Comparison of ENCODE assay signal across 17 cellular contexts in genomic region chr6:84026721-84027164, GRCh38. TPM values are rescaled to one million over a fixed set of nuclear protein-coding genes. Genes with fewer than 3 reads are reported as not detected.
DNase-seq lines count a peak whose midpoint lies in the region; ATAC-seq, FAIRE-seq and TF ChIP-seq lines count a peak whose summit lies in the region.
"Had no signal": no experiment of that assay in that cellular context is flagged by ENCODE, and none has a peak within 500 bp of the region (broad histone marks: within the 10 kb centered on the region; RNA-seq: fewer than 3 reads in every experiment).

No MANE protein-coding gene starts in this region.

- H3K36me3 ChIP-seq in Panc1 (ENCODE audit: control insufficient read depth, insufficient read depth, low read length) = no peaks in the 10 kb centered on the region
- H3K36me3 ChIP-seq in small intestine (ENCODE audit: control insufficient read depth in 2 of 2, insufficient read depth in 2 of 2, low read length in 2 of 2) = no peaks in the 10 kb centered on the region
- H3K36me3 ChIP-seq in naive thymus-derived CD4-positive, alpha-beta T cell (ENCODE audit: control insufficient read depth in 2 of 3, insufficient read depth in 3 of 3, low read length in 3 of 3) = no peaks in the 10 kb centered on the region
- H3K36me3 ChIP-seq in kidney (ENCODE audit: control insufficient read depth in 1 of 2, insufficient read depth in 2 of 2, low read length in 2 of 2) = no peaks in the 10 kb centered on the region
- H3K36me3 ChIP-seq: vagina had no signal

- no peak overlapping the region for H3K4me3 Mint-ChIP-seq in naive thymus-derived CD4-positive, alpha-beta T cell
- H3K4me3 Mint-ChIP-seq in effector memory CD8-positive, alpha-beta T cell = no peak overlapping the region
- H3K4me3 Mint-ChIP-seq: activated CD4-positive, alpha-beta memory T cell treated with anti-CD3 and anti-CD28 coated beads for 36 hours; CD4-positive, CD25-positive, alpha-beta regulatory T cell had no signal

- CTCF ChIA-PET in Panc1 (lab: Charles Lee) = no interaction called here
- CTCF ChIA-PET in naive thymus-derived CD4-positive, alpha-beta T cell (lab: Charles Lee) = no interaction called here

- FAIRE-seq in small intestine (lab: Jason Lieb, UNC) = no peak
- FAIRE-seq in kidney (lab: Jason Lieb, UNC) = no peak
- FAIRE-seq: G401.6, islet of Langerhans had no signal

- no peak overlapping the region for H3K9ac ChIP-seq in kidney (ENCODE audit: low read length in 2 of 2)

- peak; percentile 69 for DNase-seq in G401 (ENCODE audit: low spot score)
- no peak for DNase-seq in Panc1 (ENCODE audit: low read depth, low spot score)
- peak; percentile 24 for DNase-seq in foreskin melanocyte
- DNase-seq in small intestine = peak; percentile 62
- no peak for DNase-seq in naive thymus-derived CD4-positive, alpha-beta T cell
- DNase-seq in kidney = no peak
- DNase-seq in effector memory CD8-positive, alpha-beta T cell = no peak
- DNase-seq: activated CD4-positive, alpha-beta memory T cell treated with anti-CD3 and anti-CD28 coated beads for 36 hours; activated effector memory CD4-positive, alpha-beta T cell treated with Interleukin-2 at 50 U/mL for 16 hours; CD4-positive, CD25-positive, alpha-beta regulatory T cell; NCI-H1105; stimulated activated CD4-positive, alpha-beta T cell treated with anti-CD3 and anti-CD28 coated beads, Interleukin-4, amount 100 ng/mL, for 1 hour had no signal

- H3K4me1 ChIP-seq in Panc1 (ENCODE audit: control insufficient read depth, insufficient read depth, low read length) (no peaks in the 10 kb centered on the region; the same call in 1 of the 2 replicates), small intestine (ENCODE audit: control insufficient read depth in 2 of 2, insufficient read depth in 1 of 2, low read depth in 1 of 2, low read length in 1 of 2) (peaks cover 0 to 3% of the 10 kb centered on the region in 2 donors), kidney (ENCODE audit: control insufficient read depth in 1 of 2, insufficient read depth in 1 of 2, low read depth in 1 of 2, low read length in 2 of 2) (peaks cover 0 to 3% of the 10 kb centered on the region in 2 donors)
- H3K4me1 ChIP-seq in naive thymus-derived CD4-positive, alpha-beta T cell (ENCODE audit: control insufficient read depth in 2 of 2, insufficient read depth in 2 of 2, low read length in 2 of 2) = no peaks in the 10 kb centered on the region

- peaks cover 5 to 34% (median 23%) of the 10 kb centered on the region in 5 donors for H3K27me3 Mint-ChIP-seq in naive thymus-derived CD4-positive, alpha-beta T cell
- H3K27me3 Mint-ChIP-seq in effector memory CD8-positive, alpha-beta T cell = peaks cover 4 to 22% of the 10 kb centered on the region in 2 donors

- peak overlapping the region in 1 of 9 donors; percentile 16 for H3K27ac Mint-ChIP-seq in naive thymus-derived CD4-positive, alpha-beta T cell
- no peak overlapping the region for H3K27ac Mint-ChIP-seq in effector memory CD8-positive, alpha-beta T cell
- H3K27ac Mint-ChIP-seq: activated CD4-positive, alpha-beta memory T cell treated with anti-CD3 and anti-CD28 coated beads for 36 hours; CD4-positive, CD25-positive, alpha-beta regulatory T cell had no signal

- intact Hi-C loops in Panc1 (cut with micrococcal nuclease; ENCODE audit: unreplicated experiment) = no loop called here
- intact Hi-C loops in naive thymus-derived CD4-positive, alpha-beta T cell (cut with micrococcal nuclease) = no loop called here
- intact Hi-C loops in kidney (cut with DNase I) = no loop called here

- POLR2A ChIA-PET in Panc1 (lab: Charles Lee) = no interaction called here
- POLR2A ChIA-PET in naive thymus-derived CD4-positive, alpha-beta T cell (lab: Charles Lee) = no interaction called here

- peaks cover 0 to 7% (median 4%) of the 10 kb centered on the region in 11 donors for H3K9me3 Mint-ChIP-seq in naive thymus-derived CD4-positive, alpha-beta T cell
- peaks cover 4 to 7% of the 10 kb centered on the region in 2 donors for H3K9me3 Mint-ChIP-seq in effector memory CD8-positive, alpha-beta T cell

- WGBS in small intestine, 3 donors = 21 to 45% (median 35%) methylated on average over 5 of the region's 5 CpGs

- H3K4me3 ChIP-seq in Panc1 (ENCODE audit: low read depth in 2 of 2, low read length in 2 of 2) = no peak overlapping the region
- no peak overlapping the region for H3K4me3 ChIP-seq in small intestine (ENCODE audit: low read depth in 1 of 2, low read length in 2 of 2)
- H3K4me3 ChIP-seq in naive thymus-derived CD4-positive, alpha-beta T cell (ENCODE audit: low read length) = no peak overlapping the region
- H3K4me3 ChIP-seq in kidney (ENCODE audit: low read length in 2 of 2) = no peak overlapping the region
- H3K4me3 ChIP-seq: vagina had no signal

- H3K27ac ChIP-seq in Panc1 (ENCODE audit: low read length) (no peak overlapping the region), small intestine (ENCODE audit: low read depth in 1 of 2, low read length in 1 of 2) (peak overlapping the region in 1 of 2 donors; percentile 22), kidney (ENCODE audit: low read depth in 2 of 2, low read length in 2 of 2) (no peak overlapping the region)
- H3K27ac ChIP-seq in naive thymus-derived CD4-positive, alpha-beta T cell (ENCODE audit: low read depth, low read length) = no peak overlapping the region
- H3K27ac ChIP-seq: vagina had no signal

- ATAC-seq in Panc1 (peak; percentile 38; the same call in 1 of the 2 replicates), GM18868 (IDR thresholded peaks at IDR 0.05; ENCODE audit: unreplicated experiment) (no peak)
- ATAC-seq in naive thymus-derived CD4-positive, alpha-beta T cell = no peak
- ATAC-seq in effector memory CD8-positive, alpha-beta T cell (replicated peaks) = no peak
- ATAC-seq: Right ventricle myocardium inferior had no signal

- no peaks in the 10 kb centered on the region for H3K27me3 ChIP-seq in Panc1 (ENCODE audit: control insufficient read depth, insufficient read depth, low read length)
- no peaks in the 10 kb centered on the region for H3K27me3 ChIP-seq in small intestine (ENCODE audit: control insufficient read depth in 2 of 2, insufficient read depth in 2 of 2, low read length in 2 of 2)
- H3K27me3 ChIP-seq in naive thymus-derived CD4-positive, alpha-beta T cell (ENCODE audit: control insufficient read depth in 2 of 2, insufficient read depth in 2 of 2, low read length in 2 of 2) = no peaks in the 10 kb centered on the region
- H3K27me3 ChIP-seq: vagina had no signal

- no peaks in the 10 kb centered on the region for H3K4me1 Mint-ChIP-seq in naive thymus-derived CD4-positive, alpha-beta T cell
- no peaks in the 10 kb centered on the region for H3K4me1 Mint-ChIP-seq in effector memory CD8-positive, alpha-beta T cell (ENCODE audit: low read depth in 2 of 2)
- H3K4me1 Mint-ChIP-seq: CD4-positive, CD25-positive, alpha-beta regulatory T cell had no signal

- TF ChIP-seq CTCF in Panc1 (IDR thresholded peaks at IDR 0.05) = no peak
- TF ChIP-seq CTCF in kidney (IDR thresholded peaks at IDR 0.05; ENCODE audit: borderline replicate concordance, extremely low read depth, insufficient read depth) = no peak

- BruUV-seq in Panc1 (replicated peaks; lab: Mats Ljungman, UMichigan) = no TSS peak

- in situ Hi-C loops in G401 (cut with HindIII; ENCODE audit: low sequenced_read_pairs) = no loop called here
- in situ Hi-C loops in Panc1 (cut with HindIII; ENCODE audit: low pct_unique_long_range_greater_than_20kb, low sequenced_read_pairs) = no loop called here

- peaks cover 0 to 3% (median 0%) of the 10 kb centered on the region in 5 donors for H3K36me3 Mint-ChIP-seq in naive thymus-derived CD4-positive, alpha-beta T cell
- no peaks in the 10 kb centered on the region for H3K36me3 Mint-ChIP-seq in effector memory CD8-positive, alpha-beta T cell (ENCODE audit: insufficient read depth)
- H3K36me3 Mint-ChIP-seq: activated CD4-positive, alpha-beta memory T cell treated with anti-CD3 and anti-CD28 coated beads for 36 hours; CD4-positive, CD25-positive, alpha-beta regulatory T cell had no signal

- H3K9me3 ChIP-seq in Panc1 (ENCODE audit: control insufficient read depth, insufficient read depth, low read depth, low read length) (no peaks in the 10 kb centered on the region), small intestine (ENCODE audit: control insufficient read depth, low read depth) (no peaks in the 10 kb centered on the region), kidney (ENCODE audit: control insufficient read depth in 1 of 2, low read length in 2 of 2) (no peaks in the 10 kb centered on the region)
- no peaks in the 10 kb centered on the region for H3K9me3 ChIP-seq in naive thymus-derived CD4-positive, alpha-beta T cell (ENCODE audit: control insufficient read depth in 2 of 3, low read length in 3 of 3)
- H3K9me3 ChIP-seq: vagina had no signal

RNA-seq across cellular contexts. Expression of gene MRAP2, which starts 6.8 kb away (rescaled TPM):
- total RNA-seq in G401 (2014; rRNA removed; shearing (Covaris generic)) = not detected in 2 replicates
- total RNA-seq in Panc1 (2021; ENCODE audit: unreplicated experiment) = 2.5 TPM
- polyA plus RNA-seq in Panc1 (2012; ENCODE audit: insufficient read length) = 2.7 TPM
- polyA plus RNA-seq in small intestine = 1 to 10 TPM in 2 of 3 donors, under 1 TPM in 1; 0.67 to 6.9 (median 1.9) TPM
- not detected for total RNA-seq in naive thymus-derived CD4-positive, alpha-beta T cell
- not detected for polyA plus RNA-seq in naive thymus-derived CD4-positive, alpha-beta T cell
- 5.0 TPM for total RNA-seq in kidney
- 4.2 TPM for polyA plus RNA-seq in kidney (ENCODE audit: insufficient read depth, low read depth, low replicate concordance)
- total RNA-seq: activated CD4-positive, alpha-beta memory T cell treated with anti-CD3 and anti-CD28 coated beads for 36 hours; CD4-positive, CD25-positive, alpha-beta regulatory T cell; Right ventricle myocardium inferior had no signal
- polyA plus RNA-seq: CD4-positive, CD25-positive, alpha-beta regulatory T cell had no signal

Comparison
In these comparisons a context has a peak if more than half of its experiments do, and no peak if none do; other contexts are left out.
1. DNase-seq: peak in G401 (single experiment), foreskin melanocyte (single experiment) and small intestine (single experiment); none in Panc1 (single experiment), naive thymus-derived CD4-positive, alpha-beta T cell (0 of 9), kidney (single experiment) and effector memory CD8-positive, alpha-beta T cell (0 of 3).